ENCODE assay signal across 1 cellular context in genomic region chr12:49587174-49587908, GRCh38.
A peak's percentile ranks its signal among the peaks of the same experiment; 100 is the strongest.
TF ChIP-seq lines count a peak whose summit lies in the region.

No MANE protein-coding gene starts in this region.

TF ChIP-seq in K562, 482 proteins besides CTCF, POLR2A, EP300 and RAD21:
- TF ChIP-seq ATF3 (IDR thresholded peaks at IDR 0.05) (no peak), ATF3 (CRISPR knock-in tag; conservative IDR thresholded peaks at IDR 0.05) (no peak), ZSCAN29 (IDR thresholded peaks at IDR 0.05) (no peak), SRSF7 (optimal IDR thresholded peaks at IDR 0.05; ENCODE audit: low read depth, low read length) (no peak), NR4A1 (CRISPR knock-in tag; IDR thresholded peaks at IDR 0.05) (no peak), NR4A1 (tag; IDR thresholded peaks at IDR 0.05) (no peak), TFE3 (CRISPR knock-in tag; IDR thresholded peaks at IDR 0.05) (no peak), FOXP4 (CRISPR knock-in tag; IDR thresholded peaks at IDR 0.05; ENCODE audit: borderline replicate concordance) (no peak), MTA3 (IDR thresholded peaks at IDR 0.05; ENCODE audit: borderline replicate concordance) (no peak), ZNF77 (CRISPR knock-in tag; IDR thresholded peaks at IDR 0.05) (no peak), CREB1 (IDR thresholded peaks at IDR 0.05) (no peak), CREB1 (CRISPR knock-in tag; IDR thresholded peaks at IDR 0.05) (no peak), DEAF1 (CRISPR knock-in tag; IDR thresholded peaks at IDR 0.05) (no peak), MCM7 (IDR thresholded peaks at IDR 0.05) (no peak), CEBPB (tag; IDR thresholded peaks at IDR 0.05) (0 out of 2 replicates have a peak, but pooled peaks have one; percentile 35), HOXB6 (CRISPR knock-in tag; IDR thresholded peaks at IDR 0.05; ENCODE audit: borderline replicate concordance) (no peak), E2F8 (IDR thresholded peaks at IDR 0.05; ENCODE audit: low read depth, partially characterized antibody) (no peak), NFIC (IDR thresholded peaks at IDR 0.05) (no peak), CEBPG (CRISPR knock-in tag; IDR thresholded peaks at IDR 0.05) (no peak), CEBPG (tag; conservative IDR thresholded peaks at IDR 0.05 in 1 of 2, IDR thresholded peaks at IDR 0.05 in 1 of 2) (peak in 1 of 2 experiments; percentile 16; a peak in 1 of 4 replicates), BHLHE40 (IDR thresholded peaks at IDR 0.05; ENCODE audit: low read length) (no peak)
